ENCODE assay signal across 20 cellular contexts in the genomic region with DNA sequence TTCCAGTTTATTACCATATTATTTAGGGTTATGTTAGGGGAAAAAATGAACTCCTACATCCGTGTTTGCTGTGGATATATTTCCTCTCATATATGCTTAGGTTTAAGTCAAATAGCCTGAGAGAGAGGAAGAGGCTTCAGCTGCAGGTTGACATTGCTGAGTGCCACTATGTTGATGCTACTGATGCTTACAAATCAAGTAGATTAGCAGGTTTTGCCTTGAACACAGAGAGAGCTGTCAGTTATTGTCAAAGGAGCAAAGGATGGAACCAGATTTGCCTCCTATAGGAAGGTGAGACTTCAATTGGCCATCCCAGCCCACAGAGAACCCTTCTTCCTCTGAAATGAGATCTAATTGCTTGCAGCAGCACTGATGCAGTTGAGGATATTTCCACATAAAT.
"Had no signal": no experiment of that assay in that cellular context is flagged by ENCODE, and none has a peak within 500 bp of the region (broad histone marks: within the 10 kb centered on the region; RNA-seq: fewer than 3 reads in every experiment).

No MANE protein-coding gene starts in this region.

- H3K4me1 ChIP-seq: Peyer's patch, SJCRH30 had no signal

- H2AFZ ChIP-seq: PC-9 had no signal

- DNase-seq: Kasumi-1, MM.1S, NCI-H1092 treated with DMSO at 0.1 percent for 48 hours, NCI-H1436, NCI-H187, NCI-H2029, NCI-H2081 treated with DMSO at 0.1 percent for 48 hours, NCI-H226, NCI-H446, NCI-H510A, NCI-H524 treated with DMSO at 0.1 percent for 48 hours, NCI-H69, NCI-H774, PC-9, Peyer's patch, SHP77 treated with DMSO at 0.1 percent for 48 hours, SJCRH30 had no signal

- H3K9me3 ChIP-seq: Peyer's patch, SJCRH30 had no signal

- H3K27me3 ChIP-seq: Peyer's patch, SJCRH30 had no signal

- H3K36me3 ChIP-seq: Peyer's patch, SJCRH30 had no signal

- H3K4me3 ChIP-seq: K562, PC-9, Peyer's patch, SJCRH30 had no signal

- H3K27ac ChIP-seq: HL-60, KMS-11, PC-9, Peyer's patch, SJCRH30 had no signal

- H3K4me2 ChIP-seq: KMS-11, PC-9 had no signal

- H3K9ac ChIP-seq: KMS-11 had no signal
